16 cellular contexts compared by ENCODE assay signal in the genomic region with DNA sequence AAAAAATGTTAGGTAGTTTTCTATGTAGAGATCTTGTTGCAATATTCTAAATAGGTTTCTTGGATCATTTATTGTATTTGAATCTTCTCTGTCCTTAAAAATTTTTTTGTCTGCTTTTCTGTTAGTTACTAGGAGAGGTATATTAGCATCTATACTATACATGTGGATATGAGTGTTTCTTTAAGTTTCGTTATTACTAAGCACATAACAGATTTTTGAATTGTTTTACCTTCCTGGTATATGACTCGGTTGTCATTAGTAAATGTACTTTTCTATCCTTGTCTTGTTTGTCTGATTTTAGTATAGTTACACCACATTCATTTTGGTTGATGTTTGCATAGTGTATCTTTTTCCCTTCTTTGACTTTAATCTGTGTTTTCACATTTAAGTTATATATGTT. TPM values are rescaled to one million over a fixed set of nuclear protein-coding genes. Genes with fewer than 3 reads are reported as not detected.
DNase-seq lines count a peak whose midpoint lies in the region; ATAC-seq lines count a peak whose summit lies in the region.
"Had no signal": no experiment of that assay in that cellular context is flagged by ENCODE, and none has a peak within 500 bp of the region (broad histone marks: within the 10 kb centered on the region; RNA-seq: fewer than 3 reads in every experiment).

No MANE protein-coding gene starts in this region.

- peaks cover 7% of the 10 kb centered on the region for H3K4me1 Mint-ChIP-seq in activated CD4-positive, alpha-beta T cell treated with anti-CD3 and anti-CD28 coated beads for 36 hours
- peaks cover 6% of the 10 kb centered on the region for H3K4me1 Mint-ChIP-seq in activated T-helper 17 cell treated with anti-CD3 and anti-CD28 coated beads, Interleukin-2, amount 50 U/mL, for 72 hours
- H3K4me1 Mint-ChIP-seq: CD4-positive, alpha-beta memory T cell had no signal

- H3K27me3 Mint-ChIP-seq in activated CD4-positive, alpha-beta T cell treated with anti-CD3 and anti-CD28 coated beads for 36 hours: no peaks in the 10 kb centered on the region
- H3K27me3 Mint-ChIP-seq in activated T-helper 17 cell treated with anti-CD3 and anti-CD28 coated beads, Interleukin-2, amount 50 U/mL, for 72 hours: no peaks in the 10 kb centered on the region
- H3K27me3 Mint-ChIP-seq: CD4-positive, alpha-beta memory T cell had no signal

- H3K27ac Mint-ChIP-seq in activated CD4-positive, alpha-beta T cell treated with anti-CD3 and anti-CD28 coated beads for 36 hours: no peak overlapping the region
- peak overlapping the region in 1 of 2 donors; percentile 25 for H3K27ac Mint-ChIP-seq in activated naive CD4-positive, alpha-beta T cell treated with anti-CD3 and anti-CD28 coated beads, Interleukin-2, amount 50 U/mL, for 72 hours
- peak overlapping the region; percentile 34 for H3K27ac Mint-ChIP-seq in activated T-helper 17 cell treated with anti-CD3 and anti-CD28 coated beads, Interleukin-2, amount 50 U/mL, for 72 hours
- H3K27ac Mint-ChIP-seq: CD4-positive, alpha-beta memory T cell had no signal

- POLR2A ChIA-PET in activated CD4-positive, alpha-beta T cell treated with anti-CD3 and anti-CD28 coated beads for 36 hours (lab: Charles Lee): no interaction called here

- H3K4me3 Mint-ChIP-seq in activated CD4-positive, alpha-beta T cell treated with anti-CD3 and anti-CD28 coated beads for 36 hours: no peak overlapping the region
- H3K4me3 Mint-ChIP-seq in activated T-helper 17 cell treated with anti-CD3 and anti-CD28 coated beads, Interleukin-2, amount 50 U/mL, for 72 hours: no peak overlapping the region
- H3K4me3 Mint-ChIP-seq: CD14-positive monocyte; CD4-positive, alpha-beta memory T cell had no signal

- intact Hi-C loops in activated CD4-positive, alpha-beta T cell treated with anti-CD3 and anti-CD28 coated beads for 36 hours (cut with DNase I, micrococcal nuclease): no loop called here

- CTCF ChIA-PET in activated CD4-positive, alpha-beta T cell treated with anti-CD3 and anti-CD28 coated beads for 36 hours (lab: Charles Lee): interaction anchor here (0.8 to 1.4 kb wide), 2 partner anchors 12 to 284 kb away, joined by 3 read pairs; no protein-coding TSS in a partner anchor

- peaks cover 6% of the 10 kb centered on the region for H3K36me3 Mint-ChIP-seq in activated CD4-positive, alpha-beta T cell treated with anti-CD3 and anti-CD28 coated beads for 36 hours (ENCODE audit: low read depth)
- H3K36me3 Mint-ChIP-seq in activated naive CD4-positive, alpha-beta T cell treated with anti-CD3 and anti-CD28 coated beads, Interleukin-2, amount 50 U/mL, for 72 hours: peaks cover 0 to 5% of the 10 kb centered on the region in 2 donors
- peaks cover 56% of the 10 kb centered on the region for H3K36me3 Mint-ChIP-seq in activated T-helper 17 cell treated with anti-CD3 and anti-CD28 coated beads, Interleukin-2, amount 50 U/mL, for 72 hours (ENCODE audit: low read depth)

- no peak for DNase-seq in activated CD4-positive, alpha-beta T cell treated with anti-CD3 and anti-CD28 coated beads for 36 hours
- no peak for DNase-seq in activated CD4-positive, alpha-beta T cell treated with anti-CD3 and anti-CD28 coated beads, Interleukin-2, amount 50 U/mL, for 1 hour
- no peak for DNase-seq in activated naive CD4-positive, alpha-beta T cell treated with anti-CD3 and anti-CD28 coated beads, Interleukin-2, amount 50 U/mL, for 72 hours (ENCODE audit: low spot score in 2 of 2)
- DNase-seq in activated naive CD4-positive, alpha-beta T cell treated with Interleukin-2 at 50 U/mL for 16 hours: no peak
- DNase-seq in stimulated activated naive CD8-positive, alpha-beta T cell treated with anti-CD3 and anti-CD28 coated beads, Interleukin-15, Interleukin-2, amounts not matched to agents 100 U/mL and 50 U/mL, for 24 hours: no peak
- DNase-seq in NOMO-1 treated with DMSO at 0.1 percent for 48 hours (lab: John Stamatoyannopoulos, UW; ENCODE audit: unreplicated experiment): no peak
- DNase-seq in NCI-H1930 (lab: John Stamatoyannopoulos, UW): no peak
- DNase-seq: CD4-positive, alpha-beta memory T cell; DMS153; DMS79; GDM1; GM23248; HCEC 1CT had no signal

- H3K9me3 Mint-ChIP-seq in activated CD4-positive, alpha-beta T cell treated with anti-CD3 and anti-CD28 coated beads for 36 hours (ENCODE audit: low read depth): no peaks in the 10 kb centered on the region
- no peaks in the 10 kb centered on the region for H3K9me3 Mint-ChIP-seq in activated naive CD4-positive, alpha-beta T cell treated with anti-CD3 and anti-CD28 coated beads, Interleukin-2, amount 50 U/mL, for 72 hours
- no peaks in the 10 kb centered on the region for H3K9me3 Mint-ChIP-seq in activated T-helper 17 cell treated with anti-CD3 and anti-CD28 coated beads, Interleukin-2, amount 50 U/mL, for 72 hours
- H3K9me3 Mint-ChIP-seq: CD14-positive monocyte; CD4-positive, alpha-beta memory T cell had no signal

- ATAC-seq in activated CD4-positive, alpha-beta T cell treated with anti-CD3 and anti-CD28 coated beads for 36 hours: peak; percentile 81
- ATAC-seq in activated naive CD4-positive, alpha-beta T cell treated with anti-CD3 and anti-CD28 coated beads, Interleukin-2, amount 50 U/mL, for 72 hours: peak; percentile 44 to 78
- ATAC-seq in activated T-helper 17 cell treated with anti-CD3 and anti-CD28 coated beads, Interleukin-2, amount 50 U/mL, for 72 hours (replicated peaks): peak; percentile 77
- peak; percentile 40 for ATAC-seq in stimulated activated naive CD8-positive, alpha-beta T cell treated with anti-CD3 and anti-CD28 coated beads, Interleukin-15, Interleukin-2, amounts not matched to agents 100 U/mL and 50 U/mL, for 24 hours
- ATAC-seq: A549 had no signal

RNA-seq across cellular contexts. Expression of a gene that starts 20.2 kb away (rescaled TPM):
- 10 to 100 TPM; 27.3 to 44.1 TPM for total RNA-seq in activated CD4-positive, alpha-beta T cell treated with anti-CD3 and anti-CD28 coated beads for 36 hours
- total RNA-seq in activated naive CD4-positive, alpha-beta T cell treated with anti-CD3 and anti-CD28 coated beads, Interleukin-2, amount 50 U/mL, for 72 hours: 10 to 100 TPM; 18.3 to 58.5 TPM
- 10 to 100 TPM; 28.6 to 54.5 TPM for total RNA-seq in activated T-helper 17 cell treated with anti-CD3 and anti-CD28 coated beads, Interleukin-2, amount 50 U/mL, for 72 hours

RNA-seq across cellular contexts. Expression of a gene that starts 46.4 kb away (rescaled TPM):
- total RNA-seq in activated CD4-positive, alpha-beta T cell treated with anti-CD3 and anti-CD28 coated beads for 36 hours: 10 to 100 TPM; 21.1 TPM
- total RNA-seq in activated naive CD4-positive, alpha-beta T cell treated with anti-CD3 and anti-CD28 coated beads, Interleukin-2, amount 50 U/mL, for 72 hours: 10 to 100 TPM; 24.8 to 38.9 TPM
- total RNA-seq in activated T-helper 17 cell treated with anti-CD3 and anti-CD28 coated beads, Interleukin-2, amount 50 U/mL, for 72 hours: 10 to 100 TPM; 26.1 to 26.9 TPM
